13 cellular contexts compared by ENCODE assay signal in the genomic region with DNA sequence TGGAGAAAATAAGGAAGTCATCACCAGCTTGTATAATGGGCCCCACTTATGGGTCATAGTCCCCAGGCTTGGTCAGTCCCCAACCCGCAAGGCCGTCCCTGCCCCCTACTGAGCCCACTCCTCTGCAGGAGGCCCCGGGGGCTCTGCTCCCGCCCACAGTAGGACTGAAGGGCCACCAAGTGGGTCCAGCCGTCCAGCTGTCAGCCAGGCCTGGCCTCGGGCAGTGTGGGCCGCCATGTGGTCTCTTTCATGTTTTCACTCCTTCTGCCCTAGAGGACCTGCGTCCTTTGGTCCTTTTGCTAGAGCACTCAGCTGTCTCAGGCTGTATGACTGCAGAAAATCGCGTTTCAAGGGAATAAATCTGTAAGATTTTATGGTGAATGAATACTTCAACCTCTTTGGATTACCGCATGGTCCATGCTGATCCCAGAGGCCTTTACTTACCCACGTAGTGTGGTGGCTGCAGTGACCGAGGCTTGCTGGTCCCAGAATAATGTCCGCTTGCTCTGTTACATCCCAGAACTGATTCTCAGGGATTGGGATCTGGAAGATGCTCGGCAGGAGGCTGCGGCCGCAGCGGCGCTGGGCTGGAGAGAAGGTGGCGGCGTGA.
DNase-seq lines count a peak whose midpoint lies in the region; ATAC-seq, FAIRE-seq and TF ChIP-seq lines count a peak whose summit lies in the region.
"Had no signal": no experiment of that assay in that cellular context is flagged by ENCODE, and none has a peak within 500 bp of the region (broad histone marks: within the 10 kb centered on the region; RNA-seq: fewer than 3 reads in every experiment).

No MANE protein-coding gene starts in this region.

- no peak overlapping the region for H3K27ac Mint-ChIP-seq in nephron progenitor cell
- H3K27ac Mint-ChIP-seq: activated naive CD4-positive, alpha-beta T cell treated with anti-CD3 and anti-CD28 coated beads, Interleukin-2, amount 50 U/mL, for 72 hours had no signal

- no peaks in the 10 kb centered on the region for H3K36me3 Mint-ChIP-seq in nephron progenitor cell (ENCODE audit: low read depth)

- TF ChIP-seq POLR2A in transverse colon (IDR thresholded peaks at IDR 0.05) = no peak

- H3K4me1 ChIP-seq in heart right ventricle = peaks cover 0 to 12% (median 6%) of the 10 kb centered on the region in 9 donors
- peaks cover 0 to 20% (median 3%) of the 10 kb centered on the region in 4 donors for H3K4me1 ChIP-seq in transverse colon

- FAIRE-seq in GM19239 (lab: Jason Lieb, UNC) (no peak), HTR-8/SVneo (lab: Jason Lieb, UNC) (no peak)

- peaks cover 0 to 38% (median 15%) of the 10 kb centered on the region in 7 donors for H3K27me3 ChIP-seq in heart right ventricle
- peaks cover 18% of the 10 kb centered on the region for H3K27me3 ChIP-seq in transverse colon

- intact Hi-C loops in heart right ventricle (cut with DNase I) = no loop called here
- intact Hi-C loops in transverse colon (cut with DNase I; ENCODE audit: low total_unique reads) = no loop called here

- H3K27ac ChIP-seq in heart right ventricle (peak overlapping the region in 1 of 10 donors; percentile 13), transverse colon (no peak overlapping the region)

- H3K36me3 ChIP-seq in heart right ventricle = no peaks in the 10 kb centered on the region
- no peaks in the 10 kb centered on the region for H3K36me3 ChIP-seq in transverse colon

- ATAC-seq in heart right ventricle = peak in 1 of 8 donors; percentile 11
- ATAC-seq in GM18858 (IDR thresholded peaks at IDR 0.05; ENCODE audit: unreplicated experiment) = no peak
- ATAC-seq: esophagus mucosa, Panc1 had no signal

- no peaks in the 10 kb centered on the region for H3K9me3 Mint-ChIP-seq in nephron progenitor cell
- H3K9me3 Mint-ChIP-seq: activated naive CD4-positive, alpha-beta T cell treated with anti-CD3 and anti-CD28 coated beads, Interleukin-2, amount 50 U/mL, for 72 hours had no signal

- H3K9me3 ChIP-seq in heart right ventricle = no peaks in the 10 kb centered on the region
- H3K9me3 ChIP-seq in transverse colon = no peaks in the 10 kb centered on the region

- in situ Hi-C loops in transverse colon (cut with MboI; ENCODE audit: low pct_ligation_motif_present in 1 of 4, low pct_unique_long_range_greater_than_20kb in 1 of 4, low sequenced_read_pairs in 3 of 4) = no loop called here

- H3K4me1 Mint-ChIP-seq in nephron progenitor cell = peaks cover 31% of the 10 kb centered on the region

- no peak for TF ChIP-seq CTCF in heart right ventricle (IDR thresholded peaks at IDR 0.05)
- TF ChIP-seq CTCF in nephron progenitor cell (IDR thresholded peaks at IDR 0.05) = no peak
- TF ChIP-seq CTCF in transverse colon (IDR thresholded peaks at IDR 0.05) = no peak

- peaks cover 37% of the 10 kb centered on the region for H3K27me3 Mint-ChIP-seq in nephron progenitor cell (ENCODE audit: low read depth, poor library complexity)

- WGBS in heart right ventricle, 2 donors = 37 to 41% methylated on average over 21 of the region's 21 CpGs
- 74% methylated on average over 14 of the region's 21 CpGs; no CpG with 5 or more reads in 1 of the 2 donors for WGBS in transverse colon (ENCODE audit: low coverage in 1 of 2), 2 donors

- no peak for TF ChIP-seq EP300 in transverse colon (IDR thresholded peaks at IDR 0.05; ENCODE audit: low read depth)

- peak; percentile 8 to 33 for DNase-seq in NCI-H524 (lab: John Stamatoyannopoulos, UW)
- DNase-seq in NCI-H524 treated with DMSO at 0.1 percent for 48 hours (lab: John Stamatoyannopoulos, UW) = no peak
- no peak for DNase-seq in heart right ventricle
- no peak for DNase-seq in nephron progenitor cell
- no peak for DNase-seq in transverse colon
- no peak for DNase-seq in GM19239 (ENCODE audit: insufficient read length, low spot score)
- no peak for DNase-seq in HTR-8/SVneo (ENCODE audit: insufficient read length, low spot score)
- DNase-seq: 8988T, NCI-H1694 treated with DMSO at 0.1 percent for 48 hours had no signal

- H3K4me3 ChIP-seq in heart right ventricle = peak overlapping the region; percentile 11 to 61 (median 54)
- H3K4me3 ChIP-seq in transverse colon = peak overlapping the region in 3 of 4 donors; percentile 24 to 54 (median 35)

- H3K4me3 Mint-ChIP-seq in nephron progenitor cell = peak overlapping the region; percentile 75

Comparison
In these comparisons a context has a peak if more than half of its experiments do, and no peak if none do; other contexts are left out.
1. DNase-seq: peak in NCI-H524 (2 of 2); none in NCI-H524 treated with DMSO at 0.1 percent for 48 hours (single experiment), heart right ventricle (0 of 2), nephron progenitor cell (single experiment), transverse colon (single experiment), GM19239 (single experiment) and HTR-8/SVneo (single experiment).